ENCODE assay signal across 9 cellular contexts in genomic region chr6:31900917-31901414, GRCh38. TPM values are rescaled to one million over a fixed set of nuclear protein-coding genes. Genes with fewer than 3 reads are reported as not detected.
A peak's percentile ranks its signal among the peaks of the same experiment; 100 is the strongest.
DNase-seq lines count a peak whose midpoint lies in the region; ATAC-seq, FAIRE-seq and TF ChIP-seq lines count a peak whose summit lies in the region.
"Had no signal": no experiment of that assay in that cellular context is flagged by ENCODE, and none has a peak within 500 bp of the region (broad histone marks: within the 10 kb centered on the region; RNA-seq: fewer than 3 reads in every experiment).

No MANE protein-coding gene starts in this region.

- no peak for ATAC-seq in T-cell (replicated peaks in 1 of 4)
- ATAC-seq in psoas muscle = peak in 2 of 4 donors; percentile 6 to 7
- ATAC-seq in GM21786 (IDR thresholded peaks at IDR 0.05; ENCODE audit: unreplicated experiment) = no peak
- no peak for ATAC-seq in GM21737 (IDR thresholded peaks at IDR 0.05; ENCODE audit: unreplicated experiment)

- peaks cover 19% of the 10 kb centered on the region for H3K4me1 ChIP-seq in psoas muscle

- H3K27me3 Mint-ChIP-seq in T-cell = no peaks in the 10 kb centered on the region

- TF ChIP-seq POLR2A in GM12892 (IDR thresholded peaks at IDR 0.05; ENCODE audit: low read depth, low read length) = no peak

- no peaks in the 10 kb centered on the region for H3K9me3 ChIP-seq in psoas muscle

- intact Hi-C loops in psoas muscle (cut with DNase I) = loop anchor here in 1 of 2 donors (5.0 kb wide), 1 partner anchor 51 kb away; no protein-coding TSS in a partner anchor

- no peaks in the 10 kb centered on the region for H3K9me3 Mint-ChIP-seq in T-cell

- FAIRE-seq in GM12892 (lab: Jason Lieb, UNC) = no peak

- H3K27ac ChIP-seq in psoas muscle = peak overlapping the region; percentile 75

- CTCF ChIA-PET in T-cell (lab: Charles Lee) = no interaction called here

- H3K36me3 Mint-ChIP-seq in T-cell = no peaks in the 10 kb centered on the region

- no peaks in the 10 kb centered on the region for H3K27me3 ChIP-seq in psoas muscle (ENCODE audit: insufficient read depth in 3 of 3, low read length in 2 of 3)

- no peak for DNase-seq in GM12865 (ENCODE audit: low read depth)
- peak in 1 of 34 experiments; percentile 16 for DNase-seq in T-cell
- DNase-seq in fibroblast of villous mesenchyme (ENCODE audit: low read depth) = no peak
- no peak for DNase-seq in psoas muscle
- no peak for DNase-seq in DMS153 (lab: John Stamatoyannopoulos, UW)
- DNase-seq in GM12892 (ENCODE audit: insufficient read length) = no peak

- H3K4me3 Mint-ChIP-seq in T-cell = peak overlapping the region; percentile 64 to 77 (median 68)

- peaks cover 0 to 1% of the 10 kb centered on the region in 2 donors for H3K36me3 ChIP-seq in psoas muscle (ENCODE audit: insufficient read depth in 1 of 2, low read depth in 1 of 2)

- peaks cover 37 to 39% (median 38%) of the 10 kb centered on the region in 3 donors for H3K4me1 Mint-ChIP-seq in T-cell

- POLR2A ChIA-PET in T-cell (lab: Charles Lee) = interaction anchor here in 1 of 2 donors (0.5 kb wide), 1 partner anchor 128 kb away, joined by 5 read pairs; no protein-coding TSS in a partner anchor

- TF ChIP-seq CTCF in GM12865 (IDR thresholded peaks at IDR 0.05; ENCODE audit: insufficient read depth, low read depth, low read length, missing control alignments) = no peak
- no peak for TF ChIP-seq CTCF in fibroblast of villous mesenchyme (IDR thresholded peaks at IDR 0.05; ENCODE audit: insufficient read depth, low read depth, low read length)
- TF ChIP-seq CTCF in psoas muscle (IDR thresholded peaks at IDR 0.05) = no peak

- H3K27ac Mint-ChIP-seq in T-cell = no peak overlapping the region

- H3K4me3 ChIP-seq in GM12865 (ENCODE audit: low read depth, low read length) (peak overlapping the region; percentile 62), fibroblast of villous mesenchyme (ENCODE audit: low read depth, low read length) (peak overlapping the region; percentile 66), psoas muscle (peak overlapping the region; percentile 75)

- WGBS in psoas muscle, 3 donors = 8 to 26% (median 15%) methylated on average over 28 to 29 of the region's 29 CpGs

RNA-seq across cellular contexts. Expression of gene ZBTB12, which starts 0.9 kb away (rescaled TPM):
- 1 to 10 TPM; 1.0 to 3.5 (median 3.1) TPM for total RNA-seq in T-cell
- total RNA-seq in fibroblast of villous mesenchyme = 1.9 and 3.0 TPM in 2 replicates
- total RNA-seq in psoas muscle = 1 to 10 TPM; 1.1 to 2.6 (median 1.8) TPM
- polyA plus RNA-seq in psoas muscle = 1 to 10 TPM; 2.2 to 4.6 (median 2.9) TPM
- polyA plus RNA-seq in GM12892 (2012; ENCODE audit: missing spikeins) = 2.1 TPM

RNA-seq across cellular contexts. Expression of gene EHMT2, which starts 3.5 kb away (rescaled TPM):
- total RNA-seq in T-cell (10 to 100 TPM; 49.1 to 83.8 (median 78.9) TPM), fibroblast of villous mesenchyme (38.0 and 42.7 TPM in 2 replicates), psoas muscle (10 to 100 TPM in 1 of 4 donors, 1 to 10 TPM in 3; 6.8 to 14.2 (median 7.7) TPM)
- polyA plus RNA-seq in psoas muscle = 10 to 100 TPM in 2 of 3 donors, 1 to 10 TPM in 1; 8.4 to 20.8 (median 13.4) TPM
- polyA plus RNA-seq in GM12892 (2012; ENCODE audit: missing spikeins) = 31.3 TPM

RNA-seq across cellular contexts. Expression of gene SLC44A4, which starts 22.2 kb away (rescaled TPM):
- total RNA-seq in T-cell (under 1 TPM in 3 of 5 donors, not detected in 2; 0.13 to 0.96 (median 0.57) TPM), fibroblast of villous mesenchyme (not detected in 2 replicates), psoas muscle (under 1 TPM in 2 of 4 donors, not detected in 2; 0.23 to 0.24 TPM)
- under 1 TPM; 0.03 to 0.14 (median 0.08) TPM for polyA plus RNA-seq in psoas muscle
- polyA plus RNA-seq in GM12892 (2012; ENCODE audit: missing spikeins) = not detected
- total RNA-seq: SK-MEL-5 had no signal

RNA-seq across cellular contexts. Expression of gene C2, which starts 26.6 kb away (rescaled TPM):
- 1 to 10 TPM; 1.3 to 5.1 (median 3.7) TPM for total RNA-seq in T-cell
- 1.3 and 2.3 TPM in 2 replicates for total RNA-seq in fibroblast of villous mesenchyme
- 1 to 10 TPM; 1.5 to 5.5 (median 3.5) TPM for total RNA-seq in psoas muscle
- 1 to 10 TPM in 1 of 3 donors, under 1 TPM in 2; 0.77 to 1.2 (median 0.99) TPM for polyA plus RNA-seq in psoas muscle
- polyA plus RNA-seq in GM12892 (2012; ENCODE audit: missing spikeins) = not detected

RNA-seq across cellular contexts. Expression of gene NEU1, which starts 38.3 kb away (rescaled TPM):
- 10 to 100 TPM; 15.9 to 29.2 (median 19.9) TPM for total RNA-seq in T-cell
- total RNA-seq in fibroblast of villous mesenchyme = 70.8 and 77.6 TPM in 2 replicates
- 10 to 100 TPM; 14.2 to 20.6 (median 18.6) TPM for total RNA-seq in psoas muscle
- polyA plus RNA-seq in psoas muscle = 10 to 100 TPM; 25.2 to 39.8 (median 29.4) TPM
- polyA plus RNA-seq in GM12892 (2012; ENCODE audit: missing spikeins) = 15.0 TPM
